In the genomic region with DNA sequence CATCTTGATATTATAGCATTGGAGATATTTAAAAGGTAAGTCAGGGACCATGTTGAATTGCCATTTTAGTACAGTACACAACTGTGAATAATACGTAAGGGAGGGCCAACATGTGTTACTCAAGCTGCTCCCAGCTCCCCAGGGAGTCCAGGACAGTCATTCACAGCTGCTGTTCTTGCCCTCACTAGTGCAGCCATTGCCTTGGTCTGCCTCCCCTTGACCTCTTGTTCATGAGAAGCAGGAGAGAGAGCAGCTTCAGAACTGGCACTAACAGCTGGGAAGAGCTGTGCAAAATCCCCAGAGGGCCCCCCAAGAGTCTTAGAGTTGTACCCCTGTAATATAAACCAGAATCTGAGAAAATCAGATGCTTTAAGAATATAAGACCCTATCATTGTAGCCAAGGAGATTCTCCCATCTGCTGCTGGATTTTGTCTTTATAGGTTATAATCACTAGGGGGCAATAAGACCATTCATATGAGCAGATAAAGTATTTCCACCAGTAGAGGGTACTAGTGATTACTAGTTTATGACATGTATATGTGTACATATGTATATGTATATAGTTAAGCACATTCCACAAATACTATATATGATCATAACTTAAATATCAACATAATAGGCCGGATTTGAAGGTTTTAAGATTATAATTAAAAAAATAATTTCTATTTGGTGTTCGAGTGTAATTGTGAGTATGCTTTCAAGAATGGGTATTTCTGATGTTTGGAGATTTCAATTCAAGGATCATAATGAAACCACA, we compare ENCODE assay signal across 8 cellular contexts. TPM values are rescaled to one million over a fixed set of nuclear protein-coding genes. Genes with fewer than 3 reads are reported as not detected.
A peak's percentile ranks its signal among the peaks of the same experiment; 100 is the strongest.
DNase-seq lines count a peak whose midpoint lies in the region; ATAC-seq and TF ChIP-seq lines count a peak whose summit lies in the region.

No MANE protein-coding gene starts in this region.

- H3K27me3 Mint-ChIP-seq in nephron (ENCODE audit: low read depth) = peaks cover 3% of the 10 kb centered on the region

- H3K4me1 Mint-ChIP-seq in nephron = peaks cover 16% of the 10 kb centered on the region

- H3K9me3 Mint-ChIP-seq in nephron = no peaks in the 10 kb centered on the region

- TF ChIP-seq CTCF in GM20000 (IDR thresholded peaks at IDR 0.05; ENCODE audit: extremely low read depth, missing control alignments) = peak; percentile 58
- TF ChIP-seq CTCF in nephron (IDR thresholded peaks at IDR 0.05; ENCODE audit: unreplicated experiment in 3 of 3) = peak; percentile 69 to 93 (median 77)

- in situ Hi-C loops in Caki2 (cut with HindIII; ENCODE audit: low pct_unique_long_range_greater_than_20kb, low sequenced_read_pairs) = no loop called here

- ATAC-seq in esophagus mucosa (peak; percentile 78), GM19455 (IDR thresholded peaks at IDR 0.05; ENCODE audit: unreplicated experiment) (no peak)

- H3K4me3 Mint-ChIP-seq in nephron = no peak overlapping the region

- H3K36me3 Mint-ChIP-seq in nephron (ENCODE audit: low read depth) = peaks cover 14% of the 10 kb centered on the region

- DNase-seq in Caki2 (ENCODE audit: low read depth) = peak; percentile 37
- peak; percentile 60 for DNase-seq in GM20000 (ENCODE audit: low spot score)
- peak; percentile 82 for DNase-seq in NAMALWA (ENCODE audit: low spot score)
- DNase-seq in SK-N-DZ (ENCODE audit: low spot score) = peak; percentile 43
- no peak for DNase-seq in activated CD4-positive, alpha-beta T cell treated with anti-CD3 and anti-CD28 coated beads, Interleukin-2, amount 50 U/mL, for 48 hours

- peak overlapping the region; percentile 46 to 65 (median 50) for H3K27ac Mint-ChIP-seq in nephron

RNA-seq across cellular contexts. Expression of a gene that starts 16.6 kb away (rescaled TPM):
- total RNA-seq in Caki2 (2014; rRNA removed; shearing (Covaris generic); ENCODE audit: low replicate concordance) = 2.3 and 5.9 TPM in 2 replicates
- polyA plus RNA-seq in SK-N-DZ (2014; cell fraction: cytosol; rRNA removed) = 5.2 TPM in 2 replicates
- 4.0 and 9.1 TPM in 2 replicates for polyA plus RNA-seq in SK-N-DZ (2014; cell fraction: nucleus; rRNA removed)
- 4.2 TPM for total RNA-seq in esophagus mucosa

RNA-seq across cellular contexts. Expression of a gene that starts 17.0 kb away (rescaled TPM):
- 109 and 146 TPM in 2 replicates for total RNA-seq in Caki2 (2014; rRNA removed; shearing (Covaris generic); ENCODE audit: low replicate concordance)
- 150 and 175 TPM in 2 replicates for polyA plus RNA-seq in SK-N-DZ (2014; cell fraction: cytosol; rRNA removed)
- polyA plus RNA-seq in SK-N-DZ (2014; cell fraction: nucleus; rRNA removed) = 52.7 and 107 TPM in 2 replicates
- 255 TPM for total RNA-seq in esophagus mucosa

RNA-seq across cellular contexts. Expression of a gene that starts 52.0 kb away (rescaled TPM):
- not detected in 2 replicates for total RNA-seq in Caki2 (2014; rRNA removed; shearing (Covaris generic); ENCODE audit: low replicate concordance)
- not detected in 2 replicates for polyA plus RNA-seq in SK-N-DZ (2014; cell fraction: cytosol; rRNA removed)
- polyA plus RNA-seq in SK-N-DZ (2014; cell fraction: nucleus; rRNA removed) = not detected in 2 replicates
- 0.24 TPM for total RNA-seq in esophagus mucosa

Comparison
In these comparisons a context has a peak if more than half of its experiments do, and no peak if none do; other contexts are left out.
1. DNase-seq: peak in Caki2 (single experiment), GM20000 (single experiment), NAMALWA (single experiment) and SK-N-DZ (single experiment); none in activated CD4-positive, alpha-beta T cell treated with anti-CD3 and anti-CD28 coated beads, Interleukin-2, amount 50 U/mL, for 48 hours (0 of 2).